ENCODE assay signal across 13 cellular contexts in the genomic region with DNA sequence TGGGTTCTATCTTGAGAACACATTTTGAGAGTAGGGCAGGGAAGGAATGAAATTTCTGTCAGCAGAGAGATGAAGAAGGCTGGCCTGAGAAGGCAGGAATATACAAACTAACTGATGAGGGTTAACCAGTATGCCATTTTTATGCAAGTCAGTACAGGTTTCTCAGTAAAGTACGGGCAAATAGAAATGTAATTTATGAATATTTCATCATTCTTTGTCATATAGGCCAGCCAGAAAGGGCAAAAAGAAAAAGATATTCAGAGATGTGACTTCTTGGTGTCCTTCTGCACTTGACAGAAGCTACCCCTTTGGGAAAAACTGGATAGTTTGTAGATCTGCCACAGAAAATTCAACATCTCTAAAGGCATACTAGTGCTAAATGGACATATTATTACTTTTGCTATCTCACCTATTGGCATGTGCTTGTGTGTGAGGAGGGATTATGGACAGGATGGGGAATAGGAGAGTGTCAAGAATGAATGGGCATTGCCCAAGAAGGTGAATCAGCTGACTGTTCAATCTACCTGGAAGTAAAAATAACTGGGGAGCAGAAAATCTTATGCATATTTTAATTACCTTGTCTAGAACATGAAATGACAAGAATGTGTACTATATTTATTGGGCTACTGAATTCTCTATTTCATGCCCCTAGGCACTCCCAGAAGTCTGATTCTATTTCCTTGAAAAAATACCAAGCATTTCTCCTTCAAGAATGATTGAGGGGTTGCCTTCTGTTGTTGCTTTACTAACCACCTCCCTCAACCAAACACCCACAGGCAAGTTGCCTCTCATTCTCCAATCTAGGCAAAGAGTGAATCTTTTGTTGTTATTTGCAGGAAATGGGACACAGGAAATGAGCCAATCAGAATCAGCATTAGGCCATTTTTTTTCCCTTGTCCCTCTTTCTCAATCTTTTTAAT.
DNase-seq lines count a peak whose midpoint lies in the region; ATAC-seq and TF ChIP-seq lines count a peak whose summit lies in the region.
"Had no signal": no experiment of that assay in that cellular context is flagged by ENCODE, and none has a peak within 500 bp of the region (broad histone marks: within the 10 kb centered on the region; RNA-seq: fewer than 3 reads in every experiment).

No MANE protein-coding gene starts in this region.

- no peaks in the 10 kb centered on the region for H3K9me2 ChIP-seq in GM23248 (ENCODE audit: insufficient read depth)

- no peaks in the 10 kb centered on the region for H3K36me3 ChIP-seq in GM23248 (ENCODE audit: low read depth)
- H3K36me3 ChIP-seq in neural progenitor cell: no peaks in the 10 kb centered on the region

- H3F3A ChIP-seq in GM23248 (ENCODE audit: insufficient read depth): peaks cover 58% of the 10 kb centered on the region
- no peaks in the 10 kb centered on the region for H3F3A ChIP-seq in neural progenitor cell (ENCODE audit: low read depth)

- H3K4me1 Mint-ChIP-seq in activated CD4-positive, alpha-beta memory T cell treated with anti-CD3 and anti-CD28 coated beads, Interleukin-2, amount 10 ng/mL, durations not matched to agents 7 days and 5 days: peaks cover 60% of the 10 kb centered on the region
- H3K4me1 Mint-ChIP-seq in neural progenitor cell: no peaks in the 10 kb centered on the region

- no peaks in the 10 kb centered on the region for H3K27me3 Mint-ChIP-seq in activated CD4-positive, alpha-beta memory T cell treated with anti-CD3 and anti-CD28 coated beads, Interleukin-2, amount 10 ng/mL, durations not matched to agents 7 days and 5 days
- H3K27me3 Mint-ChIP-seq in neural progenitor cell (ENCODE audit: insufficient read depth, low read depth): no peaks in the 10 kb centered on the region

- DNase-seq in A172 (ENCODE audit: low spot score) (peak; percentile 50), GM23248 (peak; percentile 29), kidney tubule cell (ENCODE audit: low spot score) (peak; percentile 52), neural progenitor cell (ENCODE audit: low spot score) (no peak), anterior cingulate cortex (lab: John Stamatoyannopoulos, UW) (no peak)
- no peak for DNase-seq in activated CD4-positive, alpha-beta memory T cell treated with anti-CD3 and anti-CD28 coated beads, Interleukin-2, amount 10 ng/mL, durations not matched to agents 7 days and 5 days
- DNase-seq: C1 segment of cervical spinal cord; KG1; midbrain; stimulated activated CD4-positive, alpha-beta T cell treated with anti-CD3 and anti-CD28 coated beads, Interleukin-12 subunit alpha, Interleukin-12 subunit beta, amount 100 ng/mL, for 4 hours had no signal

- no peak overlapping the region for H3K4me3 Mint-ChIP-seq in activated CD4-positive, alpha-beta memory T cell treated with anti-CD3 and anti-CD28 coated beads, Interleukin-2, amount 10 ng/mL, durations not matched to agents 7 days and 5 days
- H3K4me3 Mint-ChIP-seq in neural progenitor cell: no peak overlapping the region
- H3K4me3 Mint-ChIP-seq: GM23338 had no signal

- H3K4me2 ChIP-seq in GM23248 (ENCODE audit: unreplicated experiment): peak overlapping the region; percentile 55
- no peak overlapping the region for H3K4me2 ChIP-seq in neural progenitor cell
- H3K4me2 ChIP-seq: GM23338 had no signal

- H3K9me3 Mint-ChIP-seq in activated CD4-positive, alpha-beta memory T cell treated with anti-CD3 and anti-CD28 coated beads, Interleukin-2, amount 10 ng/mL, durations not matched to agents 7 days and 5 days: peaks cover 18% of the 10 kb centered on the region
- peaks cover 14% of the 10 kb centered on the region for H3K9me3 Mint-ChIP-seq in neural progenitor cell

- H3K27me3 ChIP-seq in GM23248 (replicated peaks; ENCODE audit: insufficient read depth) (no peaks in the 10 kb centered on the region), neural progenitor cell (no peaks in the 10 kb centered on the region)

- 94 to 95% methylated on average over 1 of the region's 1 CpG for WGBS in GM23248 (ENCODE audit: low coverage in 1 of 2, low lambda C conversion rate in 2 of 2, missing lambda C conversion rate in 2 of 2), 2 experiments

- H3K79me2 ChIP-seq in GM23248 (ENCODE audit: insufficient read depth): peaks cover 13% of the 10 kb centered on the region
- no peaks in the 10 kb centered on the region for H3K79me2 ChIP-seq in neural progenitor cell (ENCODE audit: low read depth)

- H3K27ac Mint-ChIP-seq in activated CD4-positive, alpha-beta memory T cell treated with anti-CD3 and anti-CD28 coated beads, Interleukin-2, amount 10 ng/mL, durations not matched to agents 7 days and 5 days: peak overlapping the region; percentile 81
- H3K27ac Mint-ChIP-seq in neural progenitor cell: no peak overlapping the region
- H3K27ac Mint-ChIP-seq: GM23338 had no signal

- no peaks in the 10 kb centered on the region for H3K9me3 ChIP-seq in GM23248 (ENCODE audit: low read depth)
- no peaks in the 10 kb centered on the region for H3K9me3 ChIP-seq in neural progenitor cell (ENCODE audit: low read depth)

- H3K27ac ChIP-seq in GM23248 (peak overlapping the region; percentile 96), neural progenitor cell (no peak overlapping the region)

- H3K9ac ChIP-seq in GM23248 (no peak overlapping the region), neural progenitor cell (no peak overlapping the region)

- ATAC-seq in HG03025 (IDR thresholded peaks at IDR 0.05; ENCODE audit: low FRiP score, unreplicated experiment) (no peak), HG02678 (IDR thresholded peaks at IDR 0.05; ENCODE audit: unreplicated experiment) (no peak)
- ATAC-seq: GM23338 had no signal

- H3K4me3 ChIP-seq in GM23248 (no peak overlapping the region), neural progenitor cell (no peak overlapping the region)
- H3K4me3 ChIP-seq: GM23338 had no signal

- in situ Hi-C loops in GM23248 (cut with MboI): no loop called here

- CTCF ChIA-PET in activated CD4-positive, alpha-beta memory T cell treated with anti-CD3 and anti-CD28 coated beads, Interleukin-2, amount 10 ng/mL, durations not matched to agents 7 days and 5 days (lab: Charles Lee): no interaction called here

- H2AFZ ChIP-seq in GM23248: peak overlapping the region; percentile 63
- H2AFZ ChIP-seq in neural progenitor cell (replicated peaks): no peak overlapping the region
- H2AFZ ChIP-seq: GM23338 had no signal

- H3K36me3 Mint-ChIP-seq in activated CD4-positive, alpha-beta memory T cell treated with anti-CD3 and anti-CD28 coated beads, Interleukin-2, amount 10 ng/mL, durations not matched to agents 7 days and 5 days (ENCODE audit: low read depth): peaks cover 30% of the 10 kb centered on the region
- H3K36me3 Mint-ChIP-seq in neural progenitor cell: peaks cover 6% of the 10 kb centered on the region

- H4K20me1 ChIP-seq in GM23248 (ENCODE audit: insufficient read depth): no peaks in the 10 kb centered on the region
- no peaks in the 10 kb centered on the region for H4K20me1 ChIP-seq in neural progenitor cell (ENCODE audit: low read depth)

- H3K4me1 ChIP-seq in GM23248 (ENCODE audit: insufficient read depth) (peaks cover 47% of the 10 kb centered on the region), neural progenitor cell (no peaks in the 10 kb centered on the region)

- POLR2A ChIA-PET in activated CD4-positive, alpha-beta memory T cell treated with anti-CD3 and anti-CD28 coated beads, Interleukin-2, amount 10 ng/mL, durations not matched to agents 7 days and 5 days (lab: Charles Lee): interaction anchor here (0.6 to 5.1 kb wide), 10 partner anchors 23 to 296 kb away, joined by 3 to 46 read pairs (median 5); a partner anchor contains a TSS

- TF ChIP-seq CTCF in neural progenitor cell (IDR thresholded peaks at IDR 0.05): no peak

Comparison
In these comparisons a context has a peak if more than half of its experiments do, and no peak if none do; other contexts are left out.
1. DNase-seq: peak in A172 (single experiment), GM23248 (single experiment) and kidney tubule cell (single experiment); none in activated CD4-positive, alpha-beta memory T cell treated with anti-CD3 and anti-CD28 coated beads, Interleukin-2, amount 10 ng/mL, durations not matched to agents 7 days and 5 days (single experiment), neural progenitor cell (single experiment) and anterior cingulate cortex (0 of 58).